8 cellular contexts compared by ENCODE assay signal in the genomic region with DNA sequence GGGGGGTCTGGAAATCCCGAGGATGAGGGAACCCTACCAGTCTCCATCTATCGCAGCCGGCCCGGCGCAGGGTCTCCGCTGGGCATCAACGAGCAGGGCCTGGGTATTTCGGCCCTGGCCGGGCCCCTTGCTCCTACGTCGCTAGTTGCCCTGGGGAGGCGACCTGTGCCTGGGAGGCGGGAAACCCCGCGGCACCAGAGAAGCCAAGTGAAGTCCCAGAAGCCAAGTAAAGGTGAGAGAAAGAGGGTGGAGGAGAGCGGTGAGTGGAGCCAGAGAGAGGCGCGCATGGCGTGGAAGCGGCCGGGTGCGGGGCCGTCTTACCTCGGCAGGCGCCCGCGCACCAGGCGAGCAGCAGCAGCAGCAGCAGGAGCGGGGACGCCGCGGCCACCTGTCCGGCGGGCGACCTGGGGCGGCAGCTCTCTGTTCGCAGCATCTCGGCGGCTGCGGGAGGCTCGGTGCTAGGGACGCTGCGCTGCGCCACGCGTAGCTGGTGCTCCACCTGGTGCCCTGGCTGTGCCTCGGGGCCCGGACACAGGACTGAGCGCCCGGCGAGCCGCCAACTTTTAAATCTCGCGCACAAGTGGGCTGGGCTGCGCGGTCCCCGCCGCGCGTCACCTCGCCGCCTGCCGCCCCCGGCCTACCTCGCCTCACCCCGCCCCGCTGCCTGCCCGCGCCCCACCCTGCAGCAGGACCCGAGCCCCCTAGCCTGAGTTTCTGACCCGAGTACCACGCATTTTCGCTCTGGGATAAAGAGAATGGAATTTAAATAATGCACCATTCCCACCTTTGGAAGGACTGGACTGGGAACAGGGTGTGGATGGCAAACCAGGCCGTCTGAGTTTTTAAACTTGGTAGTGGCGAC. TPM values are rescaled to one million over a fixed set of nuclear protein-coding genes. Genes with fewer than 3 reads are reported as not detected.
DNase-seq lines count a peak whose midpoint lies in the region; ATAC-seq and TF ChIP-seq lines count a peak whose summit lies in the region.

A gene with protein sequence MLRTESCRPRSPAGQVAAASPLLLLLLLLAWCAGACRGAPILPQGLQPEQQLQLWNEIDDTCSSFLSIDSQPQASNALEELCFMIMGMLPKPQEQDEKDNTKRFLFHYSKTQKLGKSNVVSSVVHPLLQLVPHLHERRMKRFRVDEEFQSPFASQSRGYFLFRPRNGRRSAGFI (minus strand): TSS at position 539 of the 862 bp plus-strand sequence. CDS start 106 bp downstream, at position 433.

- H3K9me3 Mint-ChIP-seq in activated naive CD8-positive, alpha-beta T cell treated with anti-CD3 and anti-CD28 coated beads, Interleukin-2, amount 50 U/mL, for 24 hours: no peaks in the 10 kb centered on the region

- intact Hi-C loops in PC-9 (cut with micrococcal nuclease; ENCODE audit: unreplicated experiment): loop anchor here (2.0 to 5.0 kb wide), 3 partner anchors 89 to 231 kb away; a partner anchor contains a TSS

- H3F3A ChIP-seq in PC-9 (ENCODE audit: insufficient read depth, low read depth): no peaks in the 10 kb centered on the region

- peak within 1 kb of the TSS; percentile 81 for H2AFZ ChIP-seq in PC-9

- peak within 1 kb of the TSS; percentile 66 for H3K4me3 ChIP-seq in PC-9
- H3K4me3 ChIP-seq in iPS DF 6.9 (ENCODE audit: low read length): peak within 1 kb of the TSS; percentile 58
- peak within 1 kb of the TSS; percentile 32 to 54 (median 41) for H3K4me3 ChIP-seq in skin epidermis

- H3K9me2 ChIP-seq in PC-9 (ENCODE audit: insufficient read depth): no peaks in the 10 kb centered on the region

- H3K36me3 ChIP-seq in PC-9 (ENCODE audit: low read depth) (no peaks in the 10 kb centered on the region), iPS DF 6.9 (ENCODE audit: control insufficient read depth, insufficient read depth, low read length) (no peaks in the 10 kb centered on the region)

- no CpG with 5 or more reads among the region's 75 CpGs for WGBS in iPS DF 6.9 (ENCODE audit: insufficient coverage, insufficient read length)

- peaks cover 57% of the 10 kb centered on the region for H3K27me3 Mint-ChIP-seq in activated naive CD8-positive, alpha-beta T cell treated with anti-CD3 and anti-CD28 coated beads, Interleukin-2, amount 50 U/mL, for 24 hours

- H3K4me1 ChIP-seq in PC-9 (replicated peaks; ENCODE audit: insufficient read depth): 0 out of 2 replicates have a peak, but pooled peaks cover 9% of the 10 kb centered on the region
- H3K4me1 ChIP-seq in iPS DF 6.9 (ENCODE audit: control insufficient read depth, insufficient read depth, low read length): peaks cover 5% of the 10 kb centered on the region; the same call in 1 of the 2 replicates

- H3K27ac Mint-ChIP-seq in activated naive CD8-positive, alpha-beta T cell treated with anti-CD3 and anti-CD28 coated beads, Interleukin-2, amount 50 U/mL, for 24 hours: no peak within 1 kb of the TSS

- peak; percentile 57 for DNase-seq in 8988T
- DNase-seq in PC-9: peak; percentile 45 to 74
- DNase-seq in activated naive CD8-positive, alpha-beta T cell treated with anti-CD3 and anti-CD28 coated beads, Interleukin-2, amount 50 U/mL, for 24 hours: peak; percentile 45
- DNase-seq in iPS DF 6.9 (ENCODE audit: low read depth, low spot score): no peak

- peaks cover 13% of the 10 kb centered on the region for H3K4me1 Mint-ChIP-seq in activated naive CD8-positive, alpha-beta T cell treated with anti-CD3 and anti-CD28 coated beads, Interleukin-2, amount 50 U/mL, for 24 hours

- CTCF ChIA-PET in PC-9 (lab: Charles Lee): no interaction called here

- peak within 1 kb of the TSS; percentile 91 for H3K4me2 ChIP-seq in PC-9

- ATAC-seq in GM18502 (IDR thresholded peaks at IDR 0.05; ENCODE audit: poor library complexity, unreplicated experiment) (peak; percentile 72), HG03103 (IDR thresholded peaks at IDR 0.05; ENCODE audit: low read depth, unreplicated experiment) (peak; percentile 76), GM18520 (IDR thresholded peaks at IDR 0.05; ENCODE audit: unreplicated experiment) (no peak)
- peak; percentile 92 for ATAC-seq in activated naive CD8-positive, alpha-beta T cell treated with anti-CD3 and anti-CD28 coated beads, Interleukin-2, amount 50 U/mL, for 24 hours

- H4K20me1 ChIP-seq in PC-9 (ENCODE audit: insufficient read depth): no peaks in the 10 kb centered on the region

- H3K27ac ChIP-seq in PC-9: no peak within 1 kb of the TSS
- H3K27ac ChIP-seq in iPS DF 6.9 (ENCODE audit: low read length): no peak within 1 kb of the TSS
- peak within 1 kb of the TSS in 5 of 21 experiments; percentile 1 to 49 (median 21) for H3K27ac ChIP-seq in skin epidermis

- BruUV-seq in PC-9 (replicated peaks; lab: Mats Ljungman, UMichigan): TSS peak; percentile 73

- no peak for TF ChIP-seq CTCF in PC-9 (conservative IDR thresholded peaks at IDR 0.05)

- no peaks in the 10 kb centered on the region for H3K79me2 ChIP-seq in PC-9 (ENCODE audit: low read depth)

- H3K9me3 ChIP-seq in PC-9 (ENCODE audit: insufficient read depth, low read depth) (no peaks in the 10 kb centered on the region), iPS DF 6.9 (ENCODE audit: control insufficient read depth, insufficient read depth, low read length) (no peaks in the 10 kb centered on the region)

- no peaks in the 10 kb centered on the region for H3K27me3 ChIP-seq in PC-9 (ENCODE audit: insufficient read depth, low read depth)
- H3K27me3 ChIP-seq in iPS DF 6.9 (ENCODE audit: control insufficient read depth, insufficient read depth, low read length): peaks cover 6% of the 10 kb centered on the region; the same call in 1 of the 2 replicates

- no peaks in the 10 kb centered on the region for H3K36me3 Mint-ChIP-seq in activated naive CD8-positive, alpha-beta T cell treated with anti-CD3 and anti-CD28 coated beads, Interleukin-2, amount 50 U/mL, for 24 hours (ENCODE audit: low read depth)

- POLR2A ChIA-PET in PC-9 (lab: Charles Lee; ENCODE audit: unreplicated experiment): interaction anchor here (0.5 to 0.7 kb wide), 3 partner anchors 27 to 189 kb away, joined by 5 to 6 read pairs (median 5); no protein-coding TSS in a partner anchor

- H3K4me3 Mint-ChIP-seq in activated naive CD8-positive, alpha-beta T cell treated with anti-CD3 and anti-CD28 coated beads, Interleukin-2, amount 50 U/mL, for 24 hours: peak within 1 kb of the TSS; percentile 69

RNA-seq across cellular contexts. Expression of the gene that starts here (rescaled TPM):
- 22.6 and 31.3 TPM in 2 replicates for total RNA-seq in PC-9 (2021)
